ENCODE assay signal across 18 cellular contexts in the genomic region with DNA sequence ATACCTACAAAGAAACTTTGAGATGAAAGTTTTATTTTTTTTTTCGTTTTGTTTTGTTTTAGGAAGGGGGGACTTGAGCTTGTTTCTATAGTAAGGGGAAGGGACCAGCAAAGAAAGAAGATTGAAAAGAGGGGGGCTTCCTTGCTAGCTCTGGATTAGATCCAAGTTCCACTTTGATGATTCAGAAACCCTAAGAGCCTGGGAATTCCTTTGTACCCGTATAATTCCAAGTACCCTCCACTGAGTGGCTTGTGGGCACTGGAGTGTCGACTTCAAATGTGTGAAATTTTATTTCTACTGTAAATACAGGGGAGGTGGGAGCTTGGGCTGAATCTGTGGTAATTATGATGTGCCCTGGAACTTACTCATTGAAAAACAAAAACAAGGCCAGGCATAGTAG. TPM values are rescaled to one million over a fixed set of nuclear protein-coding genes. Genes with fewer than 3 reads are reported as not detected.
DNase-seq lines count a peak whose midpoint lies in the region; FAIRE-seq and TF ChIP-seq lines count a peak whose summit lies in the region.
"Had no signal": no experiment of that assay in that cellular context is flagged by ENCODE, and none has a peak within 500 bp of the region (broad histone marks: within the 10 kb centered on the region; RNA-seq: fewer than 3 reads in every experiment).

No MANE protein-coding gene starts in this region.

- H3K9me3 ChIP-seq in muscle layer of duodenum (ENCODE audit: control insufficient read depth in 1 of 2, low read length in 2 of 2) (no peaks in the 10 kb centered on the region), transverse colon (no peaks in the 10 kb centered on the region)
- H3K9me3 ChIP-seq: SJSA1, tibial nerve had no signal

- H3K27me3 ChIP-seq in muscle layer of duodenum (ENCODE audit: low read depth, low read length) (no peaks in the 10 kb centered on the region), transverse colon (no peaks in the 10 kb centered on the region)
- H3K27me3 ChIP-seq: SJSA1, tibial nerve had no signal

- H3K36me3 Mint-ChIP-seq in dendritic cell treated with granulocyte-macrophage colony-stimulating factor and Interleukin-4, amounts not matched to agents 40 ng/mL and 50 ng/mL, for 4 days (ENCODE audit: low read depth), result no peaks in the 10 kb centered on the region
- H3K36me3 Mint-ChIP-seq: activated CD4-positive, alpha-beta memory T cell treated with anti-CD3 and anti-CD28 coated beads for 36 hours; stimulated activated effector memory CD8-positive, alpha-beta T cell treated with anti-CD3 and anti-CD28 coated beads, Interleukin-12 subunit alpha, Interleukin-12 subunit beta, amount 100 ng/mL, for 72 hours had no signal

- H3K27ac Mint-ChIP-seq in dendritic cell treated with granulocyte-macrophage colony-stimulating factor and Interleukin-4, amounts not matched to agents 40 ng/mL and 50 ng/mL, for 4 days, result peak overlapping the region; percentile 47
- H3K27ac Mint-ChIP-seq: activated CD4-positive, alpha-beta memory T cell treated with anti-CD3 and anti-CD28 coated beads for 36 hours; stimulated activated effector memory CD8-positive, alpha-beta T cell treated with anti-CD3 and anti-CD28 coated beads, Interleukin-12 subunit alpha, Interleukin-12 subunit beta, amount 100 ng/mL, for 72 hours had no signal

- H3K4me1 ChIP-seq in muscle layer of duodenum (ENCODE audit: control insufficient read depth in 1 of 2, insufficient read depth in 2 of 2, low read length in 2 of 2) (peaks cover 8 to 73% of the 10 kb centered on the region in 2 donors), transverse colon (peaks cover 12 to 65% (median 31%) of the 10 kb centered on the region in 4 donors)
- H3K4me1 ChIP-seq: SJSA1 had no signal

- intact Hi-C loops in dendritic cell treated with granulocyte-macrophage colony-stimulating factor and Interleukin-4, amounts not matched to agents 40 ng/mL and 50 ng/mL, for 4 days (cut with micrococcal nuclease), result no loop called here
- intact Hi-C loops in transverse colon (cut with DNase I; ENCODE audit: low total_unique reads), result no loop called here

- peak; percentile 73 for FAIRE-seq in RCC 7860 (lab: Jason Lieb, UNC)
- FAIRE-seq: H1 had no signal

- no peak for TF ChIP-seq POLR2A in transverse colon (IDR thresholded peaks at IDR 0.05)

- no peak overlapping the region for H3K4me3 Mint-ChIP-seq in dendritic cell treated with granulocyte-macrophage colony-stimulating factor and Interleukin-4, amounts not matched to agents 40 ng/mL and 50 ng/mL, for 4 days
- H3K4me3 Mint-ChIP-seq: activated CD4-positive, alpha-beta memory T cell treated with anti-CD3 and anti-CD28 coated beads for 36 hours; stimulated activated effector memory CD8-positive, alpha-beta T cell treated with anti-CD3 and anti-CD28 coated beads, Interleukin-12 subunit alpha, Interleukin-12 subunit beta, amount 100 ng/mL, for 72 hours had no signal

- TF ChIP-seq EP300 in transverse colon (IDR thresholded peaks at IDR 0.05; ENCODE audit: low read depth), result no peak

- DNase-seq in RCC 7860 (ENCODE audit: low spot score), result peak; percentile 59
- no peak for DNase-seq in transverse colon
- no peak for DNase-seq in HuH-7.5 (ENCODE audit: low spot score)
- DNase-seq in DMS 273 treated with DMSO at 0.1 percent for 48 hours (lab: John Stamatoyannopoulos, UW), result no peak
- no peak for DNase-seq in NCI-H446 treated with DMSO at 0.1 percent for 48 hours (lab: John Stamatoyannopoulos, UW)
- DNase-seq: activated CD4-positive, alpha-beta memory T cell treated with anti-CD3 and anti-CD28 coated beads for 36 hours; activated naive CD4-positive, alpha-beta T cell treated with Interleukin-2 at 50 U/mL for 16 hours; NCI-H1436; NCI-H748 treated with DMSO at 0.1 percent for 48 hours; retina had no signal

- H3K4me3 ChIP-seq in muscle layer of duodenum (ENCODE audit: low read depth in 1 of 2, low read length in 2 of 2), result no peak overlapping the region
- no peak overlapping the region for H3K4me3 ChIP-seq in transverse colon
- H3K4me3 ChIP-seq: SJSA1, tibial nerve had no signal

- peak overlapping the region; percentile 56 for H3K27ac ChIP-seq in muscle layer of duodenum (ENCODE audit: low read length)
- peak overlapping the region; percentile 55 to 92 (median 88) for H3K27ac ChIP-seq in transverse colon
- H3K27ac ChIP-seq: SJSA1 had no signal

- H3K9me3 Mint-ChIP-seq in dendritic cell treated with granulocyte-macrophage colony-stimulating factor and Interleukin-4, amounts not matched to agents 40 ng/mL and 50 ng/mL, for 4 days, result no peaks in the 10 kb centered on the region
- H3K9me3 Mint-ChIP-seq: activated CD4-positive, alpha-beta memory T cell treated with anti-CD3 and anti-CD28 coated beads for 36 hours; stimulated activated effector memory CD8-positive, alpha-beta T cell treated with anti-CD3 and anti-CD28 coated beads, Interleukin-12 subunit alpha, Interleukin-12 subunit beta, amount 100 ng/mL, for 72 hours had no signal

- H3K27me3 Mint-ChIP-seq in dendritic cell treated with granulocyte-macrophage colony-stimulating factor and Interleukin-4, amounts not matched to agents 40 ng/mL and 50 ng/mL, for 4 days, result peaks cover 2% of the 10 kb centered on the region

- H3K36me3 ChIP-seq in muscle layer of duodenum (ENCODE audit: control insufficient read depth in 1 of 2, insufficient read depth in 2 of 2, low read length in 2 of 2) (no peaks in the 10 kb centered on the region), transverse colon (no peaks in the 10 kb centered on the region)
- H3K36me3 ChIP-seq: SJSA1, tibial nerve had no signal

- WGBS in transverse colon (ENCODE audit: low coverage in 1 of 2), 2 donors, result 49 to 61% methylated on average over 3 of the region's 3 CpGs

- TF ChIP-seq CTCF in transverse colon (IDR thresholded peaks at IDR 0.05), result no peak

- in situ Hi-C loops in transverse colon (cut with MboI; ENCODE audit: low pct_ligation_motif_present in 1 of 4, low pct_unique_long_range_greater_than_20kb in 1 of 4, low sequenced_read_pairs in 3 of 4), result no loop called here

- peaks cover 20% of the 10 kb centered on the region for H3K4me1 Mint-ChIP-seq in dendritic cell treated with granulocyte-macrophage colony-stimulating factor and Interleukin-4, amounts not matched to agents 40 ng/mL and 50 ng/mL, for 4 days (ENCODE audit: low read depth)
- H3K4me1 Mint-ChIP-seq: stimulated activated effector memory CD8-positive, alpha-beta T cell treated with anti-CD3 and anti-CD28 coated beads, Interleukin-12 subunit alpha, Interleukin-12 subunit beta, amount 100 ng/mL, for 72 hours had no signal

RNA-seq across cellular contexts. Expression of a gene that starts 10.9 kb away (rescaled TPM):
- total RNA-seq in transverse colon, result 10 to 100 TPM in 3 of 4 donors, 1 to 10 TPM in 1; 7.4 to 40.5 (median 28.9) TPM
- total RNA-seq: activated CD4-positive, alpha-beta memory T cell treated with anti-CD3 and anti-CD28 coated beads for 36 hours; OCI-LY7; SJSA1; T-helper 2 cell treated with Interferon-gamma antibody and Interleukin-4, amounts not matched to agents 100 ng/mL and 5 ng/mL, for 36 hours had no signal
